Comparison of ENCODE assay signal across 13 cellular contexts in the genomic region with DNA sequence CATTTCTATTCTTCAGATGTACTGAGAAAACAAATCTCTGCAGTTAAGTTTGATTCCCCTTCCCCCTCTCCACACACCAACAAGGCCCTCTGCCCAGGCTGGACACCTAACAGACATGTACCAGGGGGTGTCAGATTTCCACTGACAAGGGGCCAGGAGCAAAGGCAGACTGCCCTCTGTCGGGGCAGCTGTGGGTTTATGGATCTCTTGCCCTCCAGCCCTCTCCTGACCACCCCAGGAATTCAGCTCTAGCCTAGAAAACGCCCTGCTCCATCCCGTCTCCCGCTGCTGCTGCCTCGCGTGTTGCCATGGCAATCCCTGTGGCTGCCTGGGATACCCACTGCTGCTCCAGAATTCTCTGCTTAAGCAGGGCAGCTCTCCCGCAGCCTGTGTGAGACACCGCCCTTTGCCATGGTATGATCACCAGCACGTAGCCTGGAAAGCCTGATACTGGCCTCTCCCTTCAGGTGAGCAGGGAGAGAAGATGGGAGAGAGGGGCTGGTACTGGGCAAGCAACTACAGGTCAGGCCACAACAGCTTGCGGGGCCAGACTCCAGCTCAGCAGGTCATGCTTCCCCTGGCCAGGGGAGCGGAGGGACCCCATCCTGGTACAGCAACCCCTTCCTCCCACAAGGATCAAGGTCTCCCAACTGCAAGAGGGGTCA. TPM values are rescaled to one million over a fixed set of nuclear protein-coding genes. Genes with fewer than 3 reads are reported as not detected.
DNase-seq lines count a peak whose midpoint lies in the region; ATAC-seq and FAIRE-seq lines count a peak whose summit lies in the region.
"Had no signal": no experiment of that assay in that cellular context is flagged by ENCODE, and none has a peak within 500 bp of the region (broad histone marks: within the 10 kb centered on the region; RNA-seq: fewer than 3 reads in every experiment).

No MANE protein-coding gene starts in this region.

- ATAC-seq in stimulated activated memory B cell treated with anti-CD40 and anti-IgM and Interleukin-4, amounts not matched to agents 10 μg/mL and 1 μg/mL and 100 μg/mL, for 72 hours, result no peak
- ATAC-seq: HCT116 had no signal

- peak; percentile 32 for DNase-seq in COR-L47 (lab: John Stamatoyannopoulos, UW)
- DNase-seq in NCI-H2227 treated with DMSO at 0.1 percent for 48 hours (lab: John Stamatoyannopoulos, UW), result peak; percentile 42
- peak; percentile 85 for DNase-seq in ecto neural progenitor cell (ENCODE audit: low spot score)
- DNase-seq in mesenchymal stem cell, result peak; percentile 3
- DNase-seq in NCI-H1048 (lab: John Stamatoyannopoulos, UW), result no peak
- no peak for DNase-seq in HK-2 (ENCODE audit: unreplicated experiment)
- no peak for DNase-seq in RCC 7860 (ENCODE audit: low spot score)
- DNase-seq: stimulated activated CD4-positive, alpha-beta T cell treated with anti-CD3 and anti-CD28 coated beads, Interleukin-15, amount 100 ng/mL, for 24 hours had no signal

- no peak overlapping the region for H3K27ac Mint-ChIP-seq in stimulated activated memory B cell treated with anti-CD40 and anti-IgM and Interleukin-4, amounts not matched to agents 10 μg/mL and 1 μg/mL and 100 μg/mL, for 72 hours

- H3K27me3 ChIP-seq in mesenchymal stem cell (ENCODE audit: control insufficient read depth in 1 of 2, insufficient read depth in 1 of 2, low read length in 2 of 2), result peaks cover 32 to 54% of the 10 kb centered on the region in 2 experiments

- no peak overlapping the region for H2AFZ ChIP-seq in mesenchymal stem cell (ENCODE audit: low read depth, low read length)

- H3K4me2 ChIP-seq in mesenchymal stem cell (ENCODE audit: low read length, poor library complexity, severe bottlenecking), result no peak overlapping the region

- no peaks in the 10 kb centered on the region for H3K9me3 ChIP-seq in mesenchymal stem cell (ENCODE audit: control insufficient read depth, low read length)

- no peak overlapping the region for H3K23ac ChIP-seq in mesenchymal stem cell (ENCODE audit: low read length in 2 of 2)

- no peak overlapping the region for H3K18ac ChIP-seq in mesenchymal stem cell (ENCODE audit: low read depth in 1 of 2, low read length in 2 of 2)

- no peak overlapping the region for H2BK5ac ChIP-seq in mesenchymal stem cell (ENCODE audit: low read depth, low read length, poor library complexity, severe bottlenecking)

- no peaks in the 10 kb centered on the region for H3K79me1 ChIP-seq in mesenchymal stem cell (replicated peaks; ENCODE audit: low read length, poor library complexity, severe bottlenecking)

- H2BK15ac ChIP-seq in mesenchymal stem cell (ENCODE audit: low read depth, poor library complexity, severe bottlenecking), result no peak overlapping the region

- H2BK12ac ChIP-seq in mesenchymal stem cell (ENCODE audit: low read length in 2 of 2), result no peak overlapping the region

- 45% methylated on average over 5 of the region's 11 CpGs for WGBS in mesenchymal stem cell

- H3K4me3 ChIP-seq in mesenchymal stem cell (ENCODE audit: insufficient read depth in 1 of 2, low read depth in 1 of 2, low read length in 2 of 2), result no peak overlapping the region

- peaks cover 17% of the 10 kb centered on the region for H3K27me3 Mint-ChIP-seq in stimulated activated memory B cell treated with anti-CD40 and anti-IgM and Interleukin-4, amounts not matched to agents 10 μg/mL and 1 μg/mL and 100 μg/mL, for 72 hours

- H2BK120ac ChIP-seq in mesenchymal stem cell (ENCODE audit: low read depth, low read length), result no peak overlapping the region

- H3K4ac ChIP-seq in mesenchymal stem cell (ENCODE audit: low read depth in 1 of 2, low read length in 2 of 2), result no peak overlapping the region

- no peak for FAIRE-seq in RCC 7860 (lab: Jason Lieb, UNC)
- FAIRE-seq: GM18507 had no signal

- H4K91ac ChIP-seq in mesenchymal stem cell (ENCODE audit: low read length), result no peak overlapping the region

- H3K4me1 Mint-ChIP-seq in stimulated activated memory B cell treated with anti-CD40 and anti-IgM and Interleukin-4, amounts not matched to agents 10 μg/mL and 1 μg/mL and 100 μg/mL, for 72 hours, result peaks cover 24% of the 10 kb centered on the region

- no peaks in the 10 kb centered on the region for H3K9me3 Mint-ChIP-seq in stimulated activated memory B cell treated with anti-CD40 and anti-IgM and Interleukin-4, amounts not matched to agents 10 μg/mL and 1 μg/mL and 100 μg/mL, for 72 hours
- H3K9me3 Mint-ChIP-seq: central memory CD8-positive, alpha-beta T cell; IgD-negative memory B cell had no signal

- no peak overlapping the region for H3K9ac ChIP-seq in mesenchymal stem cell (ENCODE audit: low read length)

- no peaks in the 10 kb centered on the region for H3K36me3 ChIP-seq in mesenchymal stem cell (ENCODE audit: control insufficient read depth in 1 of 2, insufficient read depth in 2 of 2, low read depth in 1 of 2, low read length in 2 of 2)

- no peak overlapping the region for H3K14ac ChIP-seq in mesenchymal stem cell (ENCODE audit: low read length in 2 of 2)

- peaks cover 12% of the 10 kb centered on the region for H3K4me1 ChIP-seq in mesenchymal stem cell (ENCODE audit: control insufficient read depth, insufficient read depth, low read depth, low read length)

- no peak overlapping the region for H4K8ac ChIP-seq in mesenchymal stem cell (ENCODE audit: low read length)

- H3K36me3 Mint-ChIP-seq in stimulated activated memory B cell treated with anti-CD40 and anti-IgM and Interleukin-4, amounts not matched to agents 10 μg/mL and 1 μg/mL and 100 μg/mL, for 72 hours, result no peaks in the 10 kb centered on the region
- H3K36me3 Mint-ChIP-seq: IgD-negative memory B cell had no signal

- no peak overlapping the region for H3K27ac ChIP-seq in mesenchymal stem cell (ENCODE audit: low read length, poor library complexity, severe bottlenecking)

- H2AK5ac ChIP-seq in mesenchymal stem cell (ENCODE audit: low read length, severe bottlenecking), result no peak overlapping the region

- no peak overlapping the region for H3K4me3 Mint-ChIP-seq in stimulated activated memory B cell treated with anti-CD40 and anti-IgM and Interleukin-4, amounts not matched to agents 10 μg/mL and 1 μg/mL and 100 μg/mL, for 72 hours
- H3K4me3 Mint-ChIP-seq: central memory CD8-positive, alpha-beta T cell; IgD-negative memory B cell had no signal

RNA-seq across cellular contexts. Expression of gene BUD13, which starts 41.6 kb away (rescaled TPM):
- polyA plus RNA-seq in mesenchymal stem cell (2013, experiment 1 of 2), result 8.3 TPM
- 8.3 TPM for polyA plus RNA-seq in mesenchymal stem cell (2013, experiment 2 of 2)

RNA-seq across cellular contexts. Expression of gene ZPR1, which starts 56.6 kb away (rescaled TPM):
- 26.2 TPM for polyA plus RNA-seq in mesenchymal stem cell (2013, experiment 1 of 2)
- 28.8 TPM for polyA plus RNA-seq in mesenchymal stem cell (2013, experiment 2 of 2)

Comparison
In these comparisons a context has a peak if more than half of its experiments do, and no peak if none do; other contexts are left out.
1. DNase-seq: peak in COR-L47 (single experiment), NCI-H2227 treated with DMSO at 0.1 percent for 48 hours (single experiment), ecto neural progenitor cell (single experiment) and mesenchymal stem cell (single experiment); none in NCI-H1048 (single experiment), HK-2 (single experiment) and RCC 7860 (single experiment).